Comparison of ENCODE assay signal across 8 cellular contexts in genomic region chr3:105367063-105367405, GRCh38. TPM values are rescaled to one million over a fixed set of nuclear protein-coding genes. Genes with fewer than 3 reads are reported as not detected.
DNase-seq lines count a peak whose midpoint lies in the region; ATAC-seq and TF ChIP-seq lines count a peak whose summit lies in the region.

No MANE protein-coding gene starts in this region.

- TF ChIP-seq CTCF in OCI-LY3 (IDR thresholded peaks at IDR 0.05; ENCODE audit: low read depth, low read length) (no peak), ascending aorta (IDR thresholded peaks at IDR 0.05) (no peak)

- intact Hi-C loops in ascending aorta (cut with DNase I): loop anchor here (1.0 to 10.0 kb wide), 7 partner anchors 150 to 1240 kb away; partner anchors contain the start of gene CBLB

- H3K9me3 ChIP-seq in OCI-LY3 (ENCODE audit: insufficient read depth, low read length) (no peaks in the 10 kb centered on the region), ascending aorta (no peaks in the 10 kb centered on the region), iPS-18a (ENCODE audit: control insufficient read depth, low read depth, low read length) (no peaks in the 10 kb centered on the region)

- peaks cover 55% of the 10 kb centered on the region for H3K79me2 ChIP-seq in OCI-LY3 (ENCODE audit: low read length)

- H3K4me1 ChIP-seq in OCI-LY3 (ENCODE audit: low read length) (peaks cover 44% of the 10 kb centered on the region), ascending aorta (peaks cover 0 to 23% of the 10 kb centered on the region in 2 donors), iPS-18a (ENCODE audit: control insufficient read depth, low read depth, low read length) (peaks cover 20% of the 10 kb centered on the region)

- DNase-seq in NCI-H146 (lab: John Stamatoyannopoulos, UW): peak; percentile 87
- DNase-seq in NCI-H146 treated with DMSO at 0.1 percent for 48 hours (lab: John Stamatoyannopoulos, UW; ENCODE audit: unreplicated experiment): no peak
- DNase-seq in ascending aorta (ENCODE audit: low spot score in 2 of 2): peak in 1 of 2 donors; percentile 64
- no peak for DNase-seq in NCI-H128 (lab: John Stamatoyannopoulos, UW; ENCODE audit: unreplicated experiment)

- H3K4me2 ChIP-seq in OCI-LY3 (ENCODE audit: low read length): peak overlapping the region; percentile 95

- H3K36me3 ChIP-seq in OCI-LY3 (replicated peaks; ENCODE audit: low read depth, low read length) (no peaks in the 10 kb centered on the region), ascending aorta (no peaks in the 10 kb centered on the region), iPS-18a (ENCODE audit: control insufficient read depth, low read depth, low read length) (no peaks in the 10 kb centered on the region)

- H3K27me3 ChIP-seq in OCI-LY3 (ENCODE audit: low read depth, low read length) (no peaks in the 10 kb centered on the region), ascending aorta (no peaks in the 10 kb centered on the region), iPS-18a (ENCODE audit: control insufficient read depth, insufficient read depth, low read length) (peaks cover 40% of the 10 kb centered on the region)

- H3K27ac ChIP-seq in OCI-LY3 (ENCODE audit: low read length) (peak overlapping the region; percentile 89), ascending aorta (peak overlapping the region; percentile 91 to 96), iPS-18a (ENCODE audit: low read length) (no peak overlapping the region), skin epidermis (peak overlapping the region; percentile 8 to 90 (median 80))

- H2AFZ ChIP-seq in OCI-LY3 (ENCODE audit: low read depth, low read length): no peak overlapping the region

- H3K9ac ChIP-seq in OCI-LY3 (ENCODE audit: low read length): peak overlapping the region; percentile 96
- H3K9ac ChIP-seq in iPS-18a (ENCODE audit: low read length): peak overlapping the region; percentile 69

- H4K20me1 ChIP-seq in OCI-LY3 (ENCODE audit: insufficient read depth, low read length): peaks cover 12% of the 10 kb centered on the region; the same call in 1 of the 2 replicates

- H3K4me3 ChIP-seq in OCI-LY3 (ENCODE audit: low read length) (peak overlapping the region; percentile 92), ascending aorta (peak overlapping the region; percentile 82 to 88), iPS-18a (ENCODE audit: low read length) (peak overlapping the region; percentile 88), skin epidermis (peak overlapping the region; percentile 44 to 68 (median 63))

- ATAC-seq in GM18909 (IDR thresholded peaks at IDR 0.05; ENCODE audit: poor library complexity, unreplicated experiment): no peak

RNA-seq across cellular contexts. Expression of gene ALCAM, which starts 0.3 kb away (rescaled TPM):
- 26.1 TPM for total RNA-seq in ascending aorta
